1 cellular context compared by ENCODE assay signal in the genomic region with DNA sequence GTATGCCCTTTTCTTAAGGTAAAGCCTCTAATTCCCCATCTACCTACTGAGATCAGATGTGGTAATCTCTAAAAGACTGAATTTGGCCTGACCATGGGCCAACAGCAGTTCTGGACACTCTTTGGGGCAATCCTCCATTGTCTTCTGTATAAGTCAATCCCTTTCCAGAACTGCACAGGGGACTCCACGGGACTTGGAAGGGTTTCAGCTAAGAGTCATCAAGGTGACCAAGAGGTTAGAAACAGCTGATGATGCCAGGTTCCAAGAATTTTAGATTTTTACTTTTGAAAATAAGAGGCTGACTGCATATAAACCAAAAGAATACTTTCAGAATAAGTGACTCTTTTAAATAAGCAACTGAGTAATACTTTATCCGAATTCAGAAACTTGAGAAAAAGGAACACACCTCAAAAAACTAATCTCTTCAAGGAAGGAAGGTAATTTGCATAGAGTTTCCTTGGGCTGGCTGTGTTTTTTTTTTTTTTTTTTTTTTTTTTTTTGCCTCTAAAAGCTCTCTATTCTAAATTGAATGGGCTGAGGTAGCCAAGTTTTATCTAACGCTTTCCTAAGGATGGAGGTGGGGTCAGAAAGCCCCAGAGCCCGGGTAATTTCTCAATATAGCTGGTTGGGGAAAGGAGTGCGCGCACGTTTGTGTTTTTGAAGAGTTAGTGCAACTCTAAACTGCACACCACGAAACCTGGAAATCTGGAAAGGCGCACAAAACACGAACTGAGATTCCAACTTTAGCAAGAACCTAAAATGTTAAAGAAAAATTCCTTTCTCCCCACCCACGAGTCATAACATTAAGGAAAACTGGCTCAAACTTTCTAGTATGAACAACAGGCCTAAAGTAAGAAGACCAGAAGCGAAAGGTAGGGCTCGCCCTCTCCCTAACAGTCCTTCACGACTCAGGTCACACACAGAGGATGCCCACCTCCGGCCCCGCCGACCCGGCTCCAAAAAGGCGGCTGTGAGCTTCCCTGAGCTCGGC.
TF ChIP-seq lines count a peak whose summit lies in the region.

No MANE protein-coding gene starts in this region.

TF ChIP-seq in HepG2, 621 proteins besides CTCF, POLR2A, EP300 and RAD21:
- no peak for TF ChIP-seq KLF13 (CRISPR knock-in tag; IDR thresholded peaks at IDR 0.05)
- no peak for TF ChIP-seq TFAP4 (IDR thresholded peaks at IDR 0.05; ENCODE audit: borderline replicate concordance, low read depth)
- TF ChIP-seq KMT2B (CRISPR knock-in tag; IDR thresholded peaks at IDR 0.05), result no peak
- TF ChIP-seq, protein P1, sequence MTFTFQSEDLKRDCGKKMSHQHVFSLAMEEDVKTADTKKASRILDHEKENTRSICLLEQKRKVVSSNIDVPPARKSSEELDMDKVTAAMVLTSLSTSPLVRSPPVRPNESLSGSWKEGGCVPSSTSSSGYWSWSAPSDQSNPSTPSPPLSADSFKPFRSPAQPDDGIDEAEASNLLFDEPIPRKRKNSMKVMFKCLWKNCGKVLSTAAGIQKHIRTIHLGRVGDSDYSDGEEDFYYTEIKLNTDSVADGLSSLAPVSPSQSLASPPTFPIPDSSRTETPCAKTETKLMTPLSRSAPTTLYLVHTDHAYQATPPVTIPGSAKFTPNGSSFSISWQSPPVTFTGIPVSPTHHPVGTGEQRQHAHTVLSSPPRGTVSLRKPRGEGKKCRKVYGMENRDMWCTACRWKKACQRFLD (CRISPR knock-in tag; IDR thresholded peaks at IDR 0.05; ENCODE audit: borderline replicate concordance), result no peak
- TF ChIP-seq NCOR1 (IDR thresholded peaks at IDR 0.05; ENCODE audit: borderline replicate concordance, low read length), result peak; percentile 48; the same call in 1 of the 2 replicates
- TF ChIP-seq ZNF317 (CRISPR knock-in tag; IDR thresholded peaks at IDR 0.05), result 0 out of 2 replicates have a peak, but pooled peaks have one; percentile 44
- no peak for TF ChIP-seq ZFP82 (CRISPR knock-in tag; IDR thresholded peaks at IDR 0.05; ENCODE audit: borderline replicate concordance)
- no peak for TF ChIP-seq RARA (CRISPR knock-in tag; IDR thresholded peaks at IDR 0.05)
- no peak for TF ChIP-seq FOXA1 (IDR thresholded peaks at IDR 0.05)
- TF ChIP-seq FOXA1 (CRISPR knock-in tag; IDR thresholded peaks at IDR 0.05), result no peak
- peak; percentile 2; the same call in 1 of the 2 replicates for TF ChIP-seq AHDC1 (CRISPR knock-in tag; IDR thresholded peaks at IDR 0.05; ENCODE audit: borderline replicate concordance)
- no peak for TF ChIP-seq ZNF766 (CRISPR knock-in tag; IDR thresholded peaks at IDR 0.05; ENCODE audit: borderline replicate concordance)
- TF ChIP-seq ZFYVE20 (CRISPR knock-in tag; IDR thresholded peaks at IDR 0.05; ENCODE audit: borderline replicate concordance, low read depth), result no peak
- 0 out of 2 replicates have a peak, but pooled peaks have one; percentile 27 for TF ChIP-seq NFATC3 (CRISPR knock-in tag; IDR thresholded peaks at IDR 0.05)
- no peak for TF ChIP-seq PHF20 (CRISPR knock-in tag; IDR thresholded peaks at IDR 0.05)
- no peak for TF ChIP-seq ZNF569 (CRISPR knock-in tag; IDR thresholded peaks at IDR 0.05; ENCODE audit: borderline replicate concordance)
- no peak for TF ChIP-seq SAFB2 (CRISPR knock-in tag; IDR thresholded peaks at IDR 0.05; ENCODE audit: borderline replicate concordance, low read depth)
